In the genomic region with DNA sequence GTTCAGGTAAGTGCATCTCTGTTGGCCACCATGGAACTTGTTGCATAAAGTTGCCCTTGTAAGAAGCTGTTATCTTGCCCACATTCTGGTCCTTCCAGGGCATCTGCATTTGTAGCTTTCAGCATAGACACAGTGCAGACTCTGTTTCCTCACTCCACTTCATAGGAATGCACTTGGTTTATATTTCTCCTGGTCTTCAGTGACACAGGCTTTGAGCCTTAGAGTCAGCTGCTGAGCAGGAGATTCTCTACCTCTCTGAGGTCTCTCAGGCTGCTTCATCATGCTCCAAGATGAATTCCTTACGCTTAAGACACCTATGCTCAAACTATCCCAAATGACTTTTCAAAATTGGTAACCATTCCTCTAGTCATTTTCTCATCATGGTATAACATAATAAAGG, we compare ENCODE assay signal across 18 cellular contexts.
"Had no signal": no experiment of that assay in that cellular context is flagged by ENCODE, and none has a peak within 500 bp of the region (broad histone marks: within the 10 kb centered on the region; RNA-seq: fewer than 3 reads in every experiment).

No MANE protein-coding gene starts in this region.

- ATAC-seq: HepG2, Panc1 had no signal

- DNase-seq: MM.1S, NCI-H1092 treated with DMSO at 0.1 percent for 48 hours, NCI-H1436, NCI-H187, NCI-H2029, NCI-H2081 treated with DMSO at 0.1 percent for 48 hours, NCI-H2171, NCI-H226, NCI-H446, NCI-H510A, NCI-H524 treated with DMSO at 0.1 percent for 48 hours, NCI-H774, SHP77, SK-N-SH had no signal

- H3K36me3 Mint-ChIP-seq: IgD-negative memory B cell had no signal

- H3K27ac Mint-ChIP-seq: IgD-negative memory B cell had no signal

- H3K27me3 Mint-ChIP-seq: IgD-negative memory B cell had no signal

- H3K27ac ChIP-seq: RWPE1 had no signal

- H3K9me3 Mint-ChIP-seq: IgD-negative memory B cell had no signal

- H3K4me2 ChIP-seq: SK-N-SH had no signal

- H3K9ac ChIP-seq: SK-N-SH had no signal

- FAIRE-seq: HepG2 had no signal
